1 cellular context compared by ENCODE assay signal in genomic region chr12:21657336-21658077, GRCh38.
TF ChIP-seq lines count a peak whose summit lies in the region.

Gene LDHB (minus strand): TSS chr12:21657842. CDS start chr12:21654671, 3,171 bp downstream.

TF ChIP-seq in GM12878, 131 proteins besides CTCF, POLR2A, EP300 and RAD21 (continued from another document and continues in another):
- no peak for TF ChIP-seq ZNF592 (IDR thresholded peaks at IDR 0.05)
- no peak for TF ChIP-seq RBBP5 (conservative IDR thresholded peaks at IDR 0.05)
- no peak for TF ChIP-seq ZNF274 (IDR thresholded peaks at IDR 0.05; ENCODE audit: insufficient read depth, insufficient read length)
- no peak for TF ChIP-seq SREBF1 (IDR thresholded peaks at IDR 0.05; ENCODE audit: low read length)
- peak; percentile 95 for TF ChIP-seq POLR2AphosphoS5 (IDR thresholded peaks at IDR 0.05; ENCODE audit: low read length)
- TF ChIP-seq TCF7 (IDR thresholded peaks at IDR 0.05; ENCODE audit: borderline replicate concordance), result no peak
- TF ChIP-seq USF1 (IDR thresholded peaks at IDR 0.05; ENCODE audit: borderline replicate concordance, extremely low read length, insufficient read depth, low read depth, low read length), result peak; percentile 84
- no peak for TF ChIP-seq ELK1 (IDR thresholded peaks at IDR 0.05; ENCODE audit: low read depth, low read length)
- no peak for TF ChIP-seq ZNF687 (IDR thresholded peaks at IDR 0.05)
- no peak for TF ChIP-seq IRF3 (IDR thresholded peaks at IDR 0.05)
- no peak for TF ChIP-seq JUNB (IDR thresholded peaks at IDR 0.05)
- TF ChIP-seq ZNF384 (IDR thresholded peaks at IDR 0.05; ENCODE audit: borderline replicate concordance, low read depth, low read length), result no peak
- TF ChIP-seq TBL1XR1 (IDR thresholded peaks at IDR 0.05; ENCODE audit: low read depth, low read length), result no peak
- no peak for TF ChIP-seq STAT3 (IDR thresholded peaks at IDR 0.05; ENCODE audit: low read depth, low read length)
- no peak for TF ChIP-seq SMC3 (IDR thresholded peaks at IDR 0.05; ENCODE audit: borderline replicate concordance, low read length)
- TF ChIP-seq CEBPB (IDR thresholded peaks at IDR 0.05; ENCODE audit: borderline replicate concordance in 1 of 2, low read depth in 2 of 2, low read length in 2 of 2), result no peak
- TF ChIP-seq E2F8 (IDR thresholded peaks at IDR 0.05; ENCODE audit: low read depth, partially characterized antibody), result peak; percentile 80
- no peak for TF ChIP-seq FOXM1 (IDR thresholded peaks at IDR 0.05; ENCODE audit: low read depth, low read length)
- peak; percentile 59; the same call in 1 of the 2 replicates for TF ChIP-seq LARP7 (IDR thresholded peaks at IDR 0.05)
- no peak for TF ChIP-seq PRDM15 (CRISPR knock-in tag; IDR thresholded peaks at IDR 0.05)
- no peak for TF ChIP-seq BCL3 (IDR thresholded peaks at IDR 0.05; ENCODE audit: borderline replicate concordance, insufficient read depth, low read depth, low read length, poor library complexity, severe bottlenecking)
- no peak for TF ChIP-seq HDAC6 (IDR thresholded peaks at IDR 0.05; ENCODE audit: unreplicated experiment)
- TF ChIP-seq NKRF (conservative IDR thresholded peaks at IDR 0.05), result peak; percentile 68
- no peak for TF ChIP-seq BCLAF1 (IDR thresholded peaks at IDR 0.05)
- peak; percentile 67 for TF ChIP-seq RAD51 (IDR thresholded peaks at IDR 0.05)
- no peak; the same call in 1 of the 2 replicates for TF ChIP-seq RUNX3 (IDR thresholded peaks at IDR 0.05; ENCODE audit: low read length)
